ENCODE assay signal across 1 cellular context in genomic region chr6:144215932-144216667, GRCh38.
TF ChIP-seq lines count a peak whose summit lies in the region.

No MANE protein-coding gene starts in this region.

TF ChIP-seq in HEK293, 187 proteins besides CTCF, POLR2A, EP300 and RAD21 (continued from another document):
- TF ChIP-seq, protein P1, sequence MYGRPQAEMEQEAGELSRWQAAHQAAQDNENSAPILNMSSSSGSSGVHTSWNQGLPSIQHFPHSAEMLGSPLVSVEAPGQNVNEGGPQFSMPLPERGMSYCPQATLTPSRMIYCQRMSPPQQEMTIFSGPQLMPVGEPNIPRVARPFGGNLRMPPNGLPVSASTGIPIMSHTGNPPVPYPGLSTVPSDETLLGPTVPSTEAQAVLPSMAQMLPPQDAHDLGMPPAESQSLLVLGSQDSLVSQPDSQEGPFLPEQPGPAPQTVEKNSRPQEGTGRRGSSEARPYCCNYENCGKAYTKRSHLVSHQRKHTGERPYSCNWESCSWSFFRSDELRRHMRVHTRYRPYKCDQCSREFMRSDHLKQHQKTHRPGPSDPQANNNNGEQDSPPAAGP (tag by site-specific recombination; IDR thresholded peaks at IDR 0.05), result peak; percentile 81
